Comparison of ENCODE assay signal across 7 cellular contexts in genomic region chr4:64767547-64767946, GRCh38.
"Had no signal": no experiment of that assay in that cellular context is flagged by ENCODE, and none has a peak within 500 bp of the region (broad histone marks: within the 10 kb centered on the region; RNA-seq: fewer than 3 reads in every experiment).

No MANE protein-coding gene starts in this region.

- H3K4me1 Mint-ChIP-seq: IgD-negative memory B cell had no signal

- H3K27ac ChIP-seq: HL-60 had no signal

- ATAC-seq: HepG2, K562 had no signal

- H3K27ac Mint-ChIP-seq: IgD-negative memory B cell had no signal

- H3K4me3 Mint-ChIP-seq: IgD-negative memory B cell had no signal

- H3K27me3 Mint-ChIP-seq: IgD-negative memory B cell had no signal

- DNase-seq: IMR-90, KBM-7, KG1 had no signal

- H3K36me3 Mint-ChIP-seq: IgD-negative memory B cell had no signal

- H3K4me3 ChIP-seq: K562 had no signal
